11 cellular contexts compared by ENCODE assay signal in genomic region chr6:57174511-57174907, GRCh38. TPM values are rescaled to one million over a fixed set of nuclear protein-coding genes. Genes with fewer than 3 reads are reported as not detected.
DNase-seq lines count a peak whose midpoint lies in the region; ATAC-seq, FAIRE-seq and TF ChIP-seq lines count a peak whose summit lies in the region.
"Had no signal": no experiment of that assay in that cellular context is flagged by ENCODE, and none has a peak within 500 bp of the region (broad histone marks: within the 10 kb centered on the region; RNA-seq: fewer than 3 reads in every experiment).

No MANE protein-coding gene starts in this region.

- no peaks in the 10 kb centered on the region for H3K9me3 ChIP-seq in keratinocyte (ENCODE audit: control insufficient read depth, low read depth, low read length)
- H3K9me3 ChIP-seq in vagina, result no peaks in the 10 kb centered on the region
- H3K9me3 ChIP-seq in CD8-positive, alpha-beta T cell (ENCODE audit: low read length), result no peaks in the 10 kb centered on the region

- peak overlapping the region; percentile 91 for H3K4me3 Mint-ChIP-seq in stimulated activated naive CD8-positive, alpha-beta T cell treated with anti-CD3 and anti-CD28 coated beads, Interleukin-15, Interleukin-2, amounts not matched to agents 100 ng/mL and 50 ng/mL, for 24 hours
- H3K4me3 Mint-ChIP-seq in activated CD8-positive, alpha-beta T cell treated with anti-CD3 and anti-CD28 coated beads, Interleukin-2, amount 10 ng/mL, durations not matched to agents 7 days and 5 days, result peak overlapping the region; percentile 87
- H3K4me3 Mint-ChIP-seq in CD8-positive, alpha-beta T cell, result no peak overlapping the region

- H3K27me3 ChIP-seq in keratinocyte (ENCODE audit: control insufficient read depth, extremely low read depth, insufficient read depth, low read length), result no peaks in the 10 kb centered on the region
- no peaks in the 10 kb centered on the region for H3K27me3 ChIP-seq in vagina
- no peaks in the 10 kb centered on the region for H3K27me3 ChIP-seq in CD8-positive, alpha-beta T cell (ENCODE audit: insufficient read depth, low read length)
- H3K27me3 ChIP-seq: dorsolateral prefrontal cortex had no signal

- peaks cover 2% of the 10 kb centered on the region for H3K79me2 ChIP-seq in keratinocyte (ENCODE audit: control insufficient read depth, insufficient read depth, low read length)

- no peak overlapping the region for H3K4me3 ChIP-seq in keratinocyte (ENCODE audit: control insufficient read depth in 2 of 3, extremely low read depth in 1 of 3, insufficient read depth in 2 of 3, low read depth in 1 of 3, low read length in 3 of 3)
- H3K4me3 ChIP-seq in vagina, result peak overlapping the region; percentile 57 to 72
- H3K4me3 ChIP-seq in CD8-positive, alpha-beta T cell (ENCODE audit: low read depth, low read length), result no peak overlapping the region

- no peak overlapping the region for H2AFZ ChIP-seq in keratinocyte (ENCODE audit: control insufficient read depth, low read length)

- no peak for FAIRE-seq in keratinocyte (lab: Jason Lieb, UNC)
- FAIRE-seq: D721Med had no signal

- TF ChIP-seq CTCF in keratinocyte (optimal IDR thresholded peaks at IDR 0.05 in 1 of 3, IDR thresholded peaks at IDR 0.05 in 1 of 3, conservative IDR thresholded peaks at IDR 0.05 in 1 of 3; ENCODE audit: extremely low read depth in 1 of 3, insufficient read depth in 2 of 3, low read length in 3 of 3) (no peak), vagina (IDR thresholded peaks at IDR 0.05) (no peak)
- TF ChIP-seq CTCF in CD8-positive, alpha-beta T cell (IDR thresholded peaks at IDR 0.05), result no peak

- DNase-seq in stimulated activated naive CD8-positive, alpha-beta T cell treated with anti-CD3 and anti-CD28 coated beads, Interleukin-15, Interleukin-2, amounts not matched to agents 100 U/mL and 50 U/mL, for 24 hours, result no peak
- no peak for DNase-seq in activated CD8-positive, alpha-beta T cell treated with anti-CD3 and anti-CD28 coated beads, Interleukin-2, amount 10 ng/mL, durations not matched to agents 7 days and 5 days
- no peak for DNase-seq in keratinocyte (ENCODE audit: low read depth, low spot score)
- DNase-seq in vagina (ENCODE audit: extremely low spot score in 2 of 2), result no peak
- DNase-seq in NOMO-1 treated with DMSO at 0.1 percent for 48 hours (lab: John Stamatoyannopoulos, UW; ENCODE audit: unreplicated experiment), result no peak
- no peak for DNase-seq in CD8-positive, alpha-beta T cell
- DNase-seq: dorsolateral prefrontal cortex; stimulated activated CD4-positive, alpha-beta T cell treated with anti-CD3 and anti-CD28 coated beads, Interleukin-15, amount 100 ng/mL, for 24 hours had no signal

- POLR2A ChIA-PET in activated CD8-positive, alpha-beta T cell treated with anti-CD3 and anti-CD28 coated beads, Interleukin-2, amount 10 ng/mL, durations not matched to agents 7 days and 5 days (lab: Charles Lee), result interaction anchor here (1.0 kb wide), 1 partner anchor 85 kb away, joined by 4 read pairs; the partner anchor contains the start of gene ZNF451
- POLR2A ChIA-PET in CD8-positive, alpha-beta T cell (lab: Charles Lee), result no interaction called here

- H3K27me3 Mint-ChIP-seq in stimulated activated naive CD8-positive, alpha-beta T cell treated with anti-CD3 and anti-CD28 coated beads, Interleukin-15, Interleukin-2, amounts not matched to agents 100 ng/mL and 50 ng/mL, for 24 hours, result no peaks in the 10 kb centered on the region
- H3K27me3 Mint-ChIP-seq in activated CD8-positive, alpha-beta T cell treated with anti-CD3 and anti-CD28 coated beads, Interleukin-2, amount 10 ng/mL, durations not matched to agents 7 days and 5 days (ENCODE audit: low read depth), result no peaks in the 10 kb centered on the region
- no peaks in the 10 kb centered on the region for H3K27me3 Mint-ChIP-seq in CD8-positive, alpha-beta T cell (ENCODE audit: low read depth)

- peaks cover 26% of the 10 kb centered on the region for H3K4me1 Mint-ChIP-seq in stimulated activated naive CD8-positive, alpha-beta T cell treated with anti-CD3 and anti-CD28 coated beads, Interleukin-15, Interleukin-2, amounts not matched to agents 100 ng/mL and 50 ng/mL, for 24 hours (ENCODE audit: low read depth)
- peaks cover 40% of the 10 kb centered on the region for H3K4me1 Mint-ChIP-seq in activated CD8-positive, alpha-beta T cell treated with anti-CD3 and anti-CD28 coated beads, Interleukin-2, amount 10 ng/mL, durations not matched to agents 7 days and 5 days (ENCODE audit: low read depth)
- H3K4me1 Mint-ChIP-seq in CD8-positive, alpha-beta T cell (ENCODE audit: low read depth), result peaks cover 51% of the 10 kb centered on the region

- no peaks in the 10 kb centered on the region for H3K9me1 ChIP-seq in keratinocyte (ENCODE audit: control insufficient read depth, extremely low read depth, insufficient read depth, low read length)

- intact Hi-C loops in vagina (cut with DNase I), result loop anchor here (10.0 kb wide), 1 partner anchor 80 kb away; no protein-coding TSS in a partner anchor
- intact Hi-C loops in CD8-positive, alpha-beta T cell (cut with DNase I, micrococcal nuclease), result loop anchor here (5.0 kb wide), 2 partner anchors 127 to 143 kb away; partner anchors contain the start of genes KIAA1586 (in 2 of the 2) and PRIM2 (in 1 of the 2)

- no peak overlapping the region for H3K9ac ChIP-seq in keratinocyte (ENCODE audit: control insufficient read depth, extremely low read depth, insufficient read depth, low read length)

- H3K36me3 ChIP-seq in keratinocyte (ENCODE audit: control insufficient read depth in 2 of 2, extremely low read depth in 1 of 2, insufficient read depth in 2 of 2, low read length in 2 of 2), result peaks cover 0 to 2% of the 10 kb centered on the region in 2 experiments
- no peaks in the 10 kb centered on the region for H3K36me3 ChIP-seq in vagina
- H3K36me3 ChIP-seq in CD8-positive, alpha-beta T cell (ENCODE audit: insufficient read depth, low read length), result no peaks in the 10 kb centered on the region

- peak overlapping the region; percentile 95 for H3K27ac Mint-ChIP-seq in stimulated activated naive CD8-positive, alpha-beta T cell treated with anti-CD3 and anti-CD28 coated beads, Interleukin-15, Interleukin-2, amounts not matched to agents 100 ng/mL and 50 ng/mL, for 24 hours
- H3K27ac Mint-ChIP-seq in activated CD8-positive, alpha-beta T cell treated with anti-CD3 and anti-CD28 coated beads, Interleukin-2, amount 10 ng/mL, durations not matched to agents 7 days and 5 days, result no peak overlapping the region
- H3K27ac Mint-ChIP-seq in CD8-positive, alpha-beta T cell, result no peak overlapping the region

- dilution Hi-C loops in keratinocyte (cut with MboI; ENCODE audit: extremely low pct_ligation_motif_present, low sequenced_read_pairs), result no loop called here

- no peaks in the 10 kb centered on the region for H4K20me1 ChIP-seq in keratinocyte (ENCODE audit: control insufficient read depth, extremely low read depth, insufficient read depth, low read length)

- H3K27ac ChIP-seq in keratinocyte (ENCODE audit: control insufficient read depth, insufficient read depth, low read length), result no peak overlapping the region
- H3K27ac ChIP-seq in vagina, result peak overlapping the region; percentile 89
- H3K27ac ChIP-seq in CD8-positive, alpha-beta T cell (ENCODE audit: low read depth, low read length), result no peak overlapping the region

- H3K4me1 ChIP-seq in keratinocyte (ENCODE audit: control insufficient read depth, extremely low read depth, insufficient read depth, low read length), result peaks cover 14% of the 10 kb centered on the region
- peaks cover 23% of the 10 kb centered on the region for H3K4me1 ChIP-seq in vagina
- H3K4me1 ChIP-seq in CD8-positive, alpha-beta T cell (ENCODE audit: insufficient read depth, low read length), result peaks cover 23% of the 10 kb centered on the region

- CTCF ChIA-PET in activated CD8-positive, alpha-beta T cell treated with anti-CD3 and anti-CD28 coated beads, Interleukin-2, amount 10 ng/mL, durations not matched to agents 7 days and 5 days (lab: Charles Lee), result no interaction called here
- CTCF ChIA-PET in CD8-positive, alpha-beta T cell (lab: Charles Lee), result no interaction called here

- no peaks in the 10 kb centered on the region for H3K9me3 Mint-ChIP-seq in stimulated activated naive CD8-positive, alpha-beta T cell treated with anti-CD3 and anti-CD28 coated beads, Interleukin-15, Interleukin-2, amounts not matched to agents 100 ng/mL and 50 ng/mL, for 24 hours
- no peaks in the 10 kb centered on the region for H3K9me3 Mint-ChIP-seq in activated CD8-positive, alpha-beta T cell treated with anti-CD3 and anti-CD28 coated beads, Interleukin-2, amount 10 ng/mL, durations not matched to agents 7 days and 5 days (ENCODE audit: insufficient read depth)
- H3K9me3 Mint-ChIP-seq in CD8-positive, alpha-beta T cell, result no peaks in the 10 kb centered on the region

- no peak for ATAC-seq in stimulated activated naive CD8-positive, alpha-beta T cell treated with anti-CD3 and anti-CD28 coated beads, Interleukin-15, Interleukin-2, amounts not matched to agents 100 U/mL and 50 U/mL, for 24 hours
- no peak for ATAC-seq in activated CD8-positive, alpha-beta T cell treated with anti-CD3 and anti-CD28 coated beads, Interleukin-2, amount 10 ng/mL, durations not matched to agents 7 days and 5 days
- ATAC-seq in GM19455 (IDR thresholded peaks at IDR 0.05; ENCODE audit: unreplicated experiment), result no peak
- ATAC-seq in CD8-positive, alpha-beta T cell, result no peak

- H3K36me3 Mint-ChIP-seq in stimulated activated naive CD8-positive, alpha-beta T cell treated with anti-CD3 and anti-CD28 coated beads, Interleukin-15, Interleukin-2, amounts not matched to agents 100 ng/mL and 50 ng/mL, for 24 hours (ENCODE audit: low read depth), result peaks cover 15% of the 10 kb centered on the region
- peaks cover 24% of the 10 kb centered on the region for H3K36me3 Mint-ChIP-seq in activated CD8-positive, alpha-beta T cell treated with anti-CD3 and anti-CD28 coated beads, Interleukin-2, amount 10 ng/mL, durations not matched to agents 7 days and 5 days (ENCODE audit: low read depth)
- H3K36me3 Mint-ChIP-seq in CD8-positive, alpha-beta T cell, result peaks cover 8% of the 10 kb centered on the region

- H3K4me2 ChIP-seq in keratinocyte (ENCODE audit: control insufficient read depth, extremely low read depth, insufficient read depth, low read depth, low read length), result peak overlapping the region; percentile 88

- no peak for TF ChIP-seq POLR2A in vagina (IDR thresholded peaks at IDR 0.05)

RNA-seq across cellular contexts. Expression of gene BAG2, which starts 2.4 kb away (rescaled TPM):
- total RNA-seq in activated CD8-positive, alpha-beta T cell treated with anti-CD3 and anti-CD28 coated beads, Interleukin-2, amount 10 ng/mL, durations not matched to agents 7 days and 5 days, result 1 to 10 TPM; 8.1 to 9.4 TPM
- polyA plus RNA-seq in keratinocyte, result 0.89 to 1.6 TPM (median 1.1 TPM) in 3 replicates
- 0.41 TPM for polyA plus RNA-seq in keratinocyte (2011; ENCODE audit: low read depth)
- 0.82 and 1.6 TPM in 2 replicates for polyA plus RNA-seq in keratinocyte (2011; cell fraction: cytosol; rRNA removed)
- 0.81 and 1.2 TPM in 2 replicates for polyA plus RNA-seq in keratinocyte (2011; cell fraction: nucleus; rRNA removed)
- 0.35 and 1.2 TPM in 2 replicates for polyA plus RNA-seq in keratinocyte (2012; ENCODE audit: low replicate concordance)
- polyA minus RNA-seq in keratinocyte, result 0.10 to 1.2 TPM (median 0.36 TPM) in 3 replicates
- 0.58 TPM for polyA minus RNA-seq in keratinocyte (2011; cell fraction: cytosol; rRNA and poly(A)+ RNA removed)
- 0.95 and 2.9 TPM in 2 replicates for polyA minus RNA-seq in keratinocyte (2011; cell fraction: nucleus; rRNA and poly(A)+ RNA removed)
- 8.8 TPM for total RNA-seq in vagina
- total RNA-seq in CD8-positive, alpha-beta T cell, result 1 to 10 TPM; 4.6 to 5.0 TPM

RNA-seq across cellular contexts. Expression of gene RAB23, which starts 47.6 kb away (rescaled TPM):
- 1 to 10 TPM; 2.4 to 3.1 TPM for total RNA-seq in activated CD8-positive, alpha-beta T cell treated with anti-CD3 and anti-CD28 coated beads, Interleukin-2, amount 10 ng/mL, durations not matched to agents 7 days and 5 days
- polyA plus RNA-seq in keratinocyte, result 7.3 to 14.6 TPM (median 10.0 TPM) in 3 replicates
- polyA plus RNA-seq in keratinocyte (2011; ENCODE audit: low read depth), result 8.1 TPM
- 6.7 and 17.5 TPM in 2 replicates for polyA plus RNA-seq in keratinocyte (2011; cell fraction: cytosol; rRNA removed)
- 7.6 and 8.5 TPM in 2 replicates for polyA plus RNA-seq in keratinocyte (2011; cell fraction: nucleus; rRNA removed)
- 8.7 and 9.2 TPM in 2 replicates for polyA plus RNA-seq in keratinocyte (2012; ENCODE audit: low replicate concordance)
- polyA minus RNA-seq in keratinocyte, result 3.8 to 9.6 TPM (median 5.0 TPM) in 3 replicates
- 6.3 TPM for polyA minus RNA-seq in keratinocyte (2011; cell fraction: cytosol; rRNA and poly(A)+ RNA removed)
- 2.5 and 6.4 TPM in 2 replicates for polyA minus RNA-seq in keratinocyte (2011; cell fraction: nucleus; rRNA and poly(A)+ RNA removed)
- 31.4 TPM for total RNA-seq in vagina
- under 1 TPM; 0.08 TPM for total RNA-seq in CD8-positive, alpha-beta T cell

Comparison
In these comparisons a context has a peak if more than half of its experiments do, and no peak if none do; other contexts are left out.
1. H3K4me3 ChIP-seq: peak in vagina (2 of 2); none in keratinocyte (0 of 3) and CD8-positive, alpha-beta T cell (single experiment).